ENCODE assay signal across 17 cellular contexts in genomic region chr10:8042032-8042863, GRCh38. TPM values are rescaled to one million over a fixed set of nuclear protein-coding genes. Genes with fewer than 3 reads are reported as not detected.
DNase-seq lines count a peak whose midpoint lies in the region; ATAC-seq lines count a peak whose summit lies in the region.
"Had no signal": no experiment of that assay in that cellular context is flagged by ENCODE, and none has a peak within 500 bp of the region (broad histone marks: within the 10 kb centered on the region; RNA-seq: fewer than 3 reads in every experiment).

No MANE protein-coding gene starts in this region.

- H3K27me3 Mint-ChIP-seq in T-cell, result peaks cover 87 to 94% of the 10 kb centered on the region in 2 donors

- peak overlapping the region in 1 of 3 donors; percentile 68 for H3K4me3 Mint-ChIP-seq in T-cell
- H3K4me3 Mint-ChIP-seq in stimulated activated effector memory CD8-positive, alpha-beta T cell treated with anti-CD3 and anti-CD28 coated beads, Interleukin-12 subunit alpha, Interleukin-12 subunit beta, amount 100 ng/mL, for 72 hours, result peak overlapping the region; percentile 56

- ATAC-seq in T-cell (replicated peaks in 1 of 4) (no peak), GM18511 (IDR thresholded peaks at IDR 0.05; ENCODE audit: unreplicated experiment) (no peak)
- no peak for ATAC-seq in stimulated activated effector memory CD8-positive, alpha-beta T cell treated with anti-CD3 and anti-CD28 coated beads, Interleukin-12 subunit alpha, Interleukin-12 subunit beta, amount 100 ng/mL, for 72 hours
- ATAC-seq: activated CD4-positive, CD25-positive, alpha-beta regulatory T cell treated with anti-CD3 and anti-CD28 coated beads, Interleukin-2, amount 50 U/mL, for 24 hours; HCT116; heart right ventricle; left cardiac atrium had no signal

- H3K9me3 Mint-ChIP-seq in T-cell, result peaks cover 0 to 9% (median 2%) of the 10 kb centered on the region in 3 donors
- H3K9me3 Mint-ChIP-seq in stimulated activated effector memory CD8-positive, alpha-beta T cell treated with anti-CD3 and anti-CD28 coated beads, Interleukin-12 subunit alpha, Interleukin-12 subunit beta, amount 100 ng/mL, for 72 hours, result no peaks in the 10 kb centered on the region

- CTCF ChIA-PET in T-cell (lab: Charles Lee), result interaction anchor here (0.6 to 0.9 kb wide), 3 partner anchors 9 to 64 kb away, joined by 3 to 5 read pairs (median 3); no protein-coding TSS in a partner anchor

- peak; percentile 64 for DNase-seq in activated effector memory CD4-positive, alpha-beta T cell treated with anti-CD3 and anti-CD28 coated beads, Interleukin-2, amount 50 U/mL, for 16 hours
- DNase-seq in activated effector memory CD4-positive, alpha-beta T cell treated with Interleukin-2 at 50 U/mL for 16 hours, result no peak
- DNase-seq in T-cell (no peak), iPS-NIHi7 (ENCODE audit: extremely low spot score) (peak; percentile 9), globus pallidus (ENCODE audit: low spot score) (no peak), AG08396 (ENCODE audit: low spot score) (no peak)
- DNase-seq in stimulated activated effector memory CD8-positive, alpha-beta T cell treated with anti-CD3 and anti-CD28 coated beads, Interleukin-12 subunit alpha, Interleukin-12 subunit beta, amount 100 ng/mL, for 72 hours (ENCODE audit: low spot score in 2 of 2), result no peak
- DNase-seq: cortex of kidney; heart right ventricle; left cardiac atrium; NCI-H1048; NCI-H748 treated with DMSO at 0.1 percent for 48 hours; stimulated activated CD4-positive, alpha-beta T cell treated with anti-CD3 and anti-CD28 coated beads, Interleukin-1b, Interleukin-23, amount 100 ng/mL, for 48 hours; SW 1271 had no signal

- H3K27ac Mint-ChIP-seq in T-cell, result peak overlapping the region; percentile 59 to 77
- H3K27ac Mint-ChIP-seq in stimulated activated effector memory CD8-positive, alpha-beta T cell treated with anti-CD3 and anti-CD28 coated beads, Interleukin-12 subunit alpha, Interleukin-12 subunit beta, amount 100 ng/mL, for 72 hours, result no peak overlapping the region

- H3K36me3 Mint-ChIP-seq in T-cell, result no peaks in the 10 kb centered on the region
- H3K36me3 Mint-ChIP-seq in stimulated activated effector memory CD8-positive, alpha-beta T cell treated with anti-CD3 and anti-CD28 coated beads, Interleukin-12 subunit alpha, Interleukin-12 subunit beta, amount 100 ng/mL, for 72 hours, result peaks cover 18% of the 10 kb centered on the region

- H3K4me1 Mint-ChIP-seq in T-cell, result peaks cover 64 to 77% (median 67%) of the 10 kb centered on the region in 3 donors
- H3K4me1 Mint-ChIP-seq in stimulated activated effector memory CD8-positive, alpha-beta T cell treated with anti-CD3 and anti-CD28 coated beads, Interleukin-12 subunit alpha, Interleukin-12 subunit beta, amount 100 ng/mL, for 72 hours, result peaks cover 81% of the 10 kb centered on the region

- POLR2A ChIA-PET in T-cell (lab: Charles Lee), result interaction anchor here in 1 of 2 donors (0.6 kb wide), 1 partner anchor 14 kb away, joined by 8 read pairs; no protein-coding TSS in a partner anchor

RNA-seq across cellular contexts. Expression of gene GATA3, which starts 12.2 kb away (rescaled TPM):
- 10 to 100 TPM; 47.2 to 98.1 (median 59.9) TPM for total RNA-seq in T-cell

Comparison
In these comparisons a context has a peak if more than half of its experiments do, and no peak if none do; other contexts are left out.
1. DNase-seq: peak in activated effector memory CD4-positive, alpha-beta T cell treated with anti-CD3 and anti-CD28 coated beads, Interleukin-2, amount 50 U/mL, for 16 hours (single experiment) and iPS-NIHi7 (single experiment); none in activated effector memory CD4-positive, alpha-beta T cell treated with Interleukin-2 at 50 U/mL for 16 hours (single experiment), T-cell (0 of 34), stimulated activated effector memory CD8-positive, alpha-beta T cell treated with anti-CD3 and anti-CD28 coated beads, Interleukin-12 subunit alpha, Interleukin-12 subunit beta, amount 100 ng/mL, for 72 hours (0 of 2), globus pallidus (single experiment) and AG08396 (single experiment).